In genomic region chr17:50547035-50547735, GRCh38 we compare ENCODE assay signal across 8 cellular contexts. TPM values are rescaled to one million over a fixed set of nuclear protein-coding genes. Genes with fewer than 3 reads are reported as not detected.
DNase-seq lines count a peak whose midpoint lies in the region; ATAC-seq and TF ChIP-seq lines count a peak whose summit lies in the region.

SPATA20 (plus strand) TSS chr17:50547174; CDS start chr17:50547209, 35 bp downstream.

- peak; percentile 72 to 88 (median 82) for DNase-seq in CD8-positive, alpha-beta T cell
- DNase-seq in HS-27A (ENCODE audit: low read depth): peak; percentile 42
- peak; percentile 81 for DNase-seq in NT2/D1 (ENCODE audit: low read depth, low spot score)
- peak; percentile 60 for DNase-seq in activated CD8-positive, alpha-beta memory T cell treated with anti-CD3 and anti-CD28 coated beads, Interleukin-2, amount 50 U/mL, for 24 hours (ENCODE audit: extremely low read depth)
- DNase-seq in endothelial cell (ENCODE audit: low spot score): peak; percentile 92
- peak; percentile 81 for DNase-seq in middle frontal gyrus (ENCODE audit: extremely low spot score, low spot score)
- peak; percentile 64 to 71 for DNase-seq in stimulated activated CD8-positive, alpha-beta memory T cell treated with anti-CD3 and anti-CD28 coated beads, Interleukin-2, amount 100 ng/mL, for 1 hour (ENCODE audit: low read depth in 2 of 2)

- intact Hi-C loops in CD8-positive, alpha-beta T cell (cut with DNase I, micrococcal nuclease): loop anchor here (1.0 to 10.0 kb wide), 8 partner anchors 38 to 410 kb away; partner anchors contain the start of gene MYCBPAP (in 1 of the 2)

- POLR2A ChIA-PET in CD8-positive, alpha-beta T cell (lab: Charles Lee): no interaction called here

- H3K36me3 ChIP-seq in CD8-positive, alpha-beta T cell (ENCODE audit: insufficient read depth, low read length): no peaks in the 10 kb centered on the region
- H3K36me3 ChIP-seq in NT2/D1 (ENCODE audit: insufficient read depth, insufficient read length, low read length): peaks cover 19% of the 10 kb centered on the region

- H3K9ac ChIP-seq in NT2/D1 (ENCODE audit: insufficient read length, low read depth): peak within 1 kb of the TSS; percentile 90

- peaks cover 5% of the 10 kb centered on the region for H3K36me3 Mint-ChIP-seq in CD8-positive, alpha-beta T cell
- H3K36me3 Mint-ChIP-seq in endothelial cell (ENCODE audit: low read depth, unreplicated experiment): peaks cover 2% of the 10 kb centered on the region

- H3K27ac Mint-ChIP-seq in CD8-positive, alpha-beta T cell: peak within 1 kb of the TSS; percentile 55
- H3K27ac Mint-ChIP-seq in endothelial cell (ENCODE audit: unreplicated experiment): peak within 1 kb of the TSS; percentile 23

- H3K9me3 ChIP-seq in CD8-positive, alpha-beta T cell (ENCODE audit: low read length): no peaks in the 10 kb centered on the region
- H3K9me3 ChIP-seq in NT2/D1 (ENCODE audit: insufficient read depth, low read length): no peaks in the 10 kb centered on the region

- H3K9me3 Mint-ChIP-seq in CD8-positive, alpha-beta T cell: no peaks in the 10 kb centered on the region
- no peaks in the 10 kb centered on the region for H3K9me3 Mint-ChIP-seq in endothelial cell (ENCODE audit: unreplicated experiment)

- H3K27me3 ChIP-seq in CD8-positive, alpha-beta T cell (ENCODE audit: insufficient read depth, low read length): no peaks in the 10 kb centered on the region
- peaks cover 17% of the 10 kb centered on the region for H3K27me3 ChIP-seq in NT2/D1 (ENCODE audit: insufficient read depth, insufficient read length)

- H3K27ac ChIP-seq in CD8-positive, alpha-beta T cell (ENCODE audit: low read depth, low read length): peak within 1 kb of the TSS; percentile 34

- TF ChIP-seq CTCF in CD8-positive, alpha-beta T cell (IDR thresholded peaks at IDR 0.05): peak; percentile 95
- peak; percentile 96 for TF ChIP-seq CTCF in endothelial cell (IDR thresholded peaks at IDR 0.05; ENCODE audit: unreplicated experiment)

- H3K4me3 ChIP-seq in CD8-positive, alpha-beta T cell (ENCODE audit: low read depth, low read length): peak within 1 kb of the TSS; percentile 65
- peak within 1 kb of the TSS; percentile 63 for H3K4me3 ChIP-seq in NT2/D1 (ENCODE audit: insufficient read length, low read depth)

- CTCF ChIA-PET in CD8-positive, alpha-beta T cell (lab: Charles Lee): interaction anchor here (0.8 to 6.4 kb wide), 7 partner anchors 15 to 295 kb away, joined by 3 to 48 read pairs (median 5); no protein-coding TSS in a partner anchor

- peak; percentile 88 for ATAC-seq in CD8-positive, alpha-beta T cell
- peak; percentile 72 for ATAC-seq in GM19452 (IDR thresholded peaks at IDR 0.05; ENCODE audit: unreplicated experiment)

- H3K4me3 Mint-ChIP-seq in CD8-positive, alpha-beta T cell: peak within 1 kb of the TSS; percentile 81
- peak within 1 kb of the TSS; percentile 74 for H3K4me3 Mint-ChIP-seq in endothelial cell (ENCODE audit: unreplicated experiment)

- H3K27me3 Mint-ChIP-seq in CD8-positive, alpha-beta T cell (ENCODE audit: low read depth): peaks cover 6% of the 10 kb centered on the region
- peaks cover 12% of the 10 kb centered on the region for H3K27me3 Mint-ChIP-seq in endothelial cell (ENCODE audit: unreplicated experiment)

- peaks cover 20% of the 10 kb centered on the region for H3K4me1 ChIP-seq in CD8-positive, alpha-beta T cell (ENCODE audit: insufficient read depth, low read length)
- peaks cover 22% of the 10 kb centered on the region for H3K4me1 ChIP-seq in NT2/D1 (ENCODE audit: insufficient read depth, insufficient read length)

- H3K4me1 Mint-ChIP-seq in CD8-positive, alpha-beta T cell (ENCODE audit: low read depth): peaks cover 17% of the 10 kb centered on the region
- H3K4me1 Mint-ChIP-seq in endothelial cell (ENCODE audit: unreplicated experiment): peaks cover 3% of the 10 kb centered on the region

RNA-seq across cellular contexts. Expression of gene SPATA20, which starts in this region (rescaled TPM):
- total RNA-seq in CD8-positive, alpha-beta T cell: 10 to 100 TPM; 33.0 to 37.2 TPM
- 72.5 TPM for total RNA-seq in endothelial cell (ENCODE audit: unreplicated experiment)

Comparison
In these comparisons a context has a peak if more than half of its experiments do, and no peak if none do; other contexts are left out.
1. Peak in every context shown above with its lines: DNase-seq, ATAC-seq, H3K4me3 ChIP-seq and H3K27ac ChIP-seq.
2. DNase-seq: peak in every context shown above with its lines; median percentile 92 in endothelial cell; 82 in CD8-positive, alpha-beta T cell; 81 in NT2/D1; 81 in middle frontal gyrus; 68 in stimulated activated CD8-positive, alpha-beta memory T cell treated with anti-CD3 and anti-CD28 coated beads, Interleukin-2, amount 100 ng/mL, for 1 hour; 60 in activated CD8-positive, alpha-beta memory T cell treated with anti-CD3 and anti-CD28 coated beads, Interleukin-2, amount 50 U/mL, for 24 hours; 42 in HS-27A.